Comparison of ENCODE assay signal across 18 cellular contexts in the genomic region with DNA sequence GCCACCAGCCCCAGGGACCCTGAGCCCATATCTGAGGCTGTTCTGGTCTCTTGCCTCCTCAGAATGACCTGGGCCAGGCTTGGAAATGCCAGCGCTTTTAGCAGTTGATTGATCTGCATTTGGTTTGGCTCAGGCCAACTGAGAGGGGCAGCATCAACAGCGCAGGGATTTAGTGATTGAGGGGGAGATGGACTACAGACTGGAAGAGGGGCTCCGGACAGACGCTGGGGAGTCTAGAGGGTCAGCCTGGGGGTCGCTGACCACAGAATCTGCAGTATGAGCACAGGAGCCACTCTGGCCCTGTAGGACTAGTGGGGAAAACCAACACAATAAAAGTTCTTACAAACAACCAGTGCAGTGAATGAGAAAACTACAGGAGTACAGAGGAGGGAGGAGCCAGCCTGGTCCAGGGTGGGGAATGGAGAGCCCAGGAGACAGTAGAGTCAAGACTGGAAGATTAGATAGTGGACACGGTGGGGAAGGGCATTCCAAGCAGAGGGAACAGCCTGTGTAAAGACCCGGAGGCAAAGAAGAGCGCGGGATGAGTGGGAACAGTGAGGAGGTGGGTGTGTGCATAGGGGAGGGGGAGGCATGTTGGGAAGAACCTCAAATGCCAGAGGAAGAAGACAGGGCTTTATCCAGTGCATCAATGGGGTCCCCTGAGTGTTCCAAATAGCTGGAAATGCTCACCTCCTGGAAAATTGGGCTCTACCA.
"Had no signal": no experiment of that assay in that cellular context is flagged by ENCODE, and none has a peak within 500 bp of the region (broad histone marks: within the 10 kb centered on the region; RNA-seq: fewer than 3 reads in every experiment).

No MANE protein-coding gene starts in this region.

- H3K9me3 Mint-ChIP-seq: activated CD8-positive, alpha-beta T cell treated with anti-CD3 and anti-CD28 coated beads for 36 hours; activated naive CD4-positive, alpha-beta T cell treated with anti-CD3 and anti-CD28 coated beads, Interleukin-2, amount 50 U/mL, for 24 hours; activated T-cell treated with anti-CD3 and anti-CD28 coated beads, Interleukin-2, amount 50 U/mL, for 72 hours had no signal

- H3K36me3 ChIP-seq: breast epithelium, Peyer's patch, SJCRH30, WERI-Rb-1 had no signal

- H3K4me3 ChIP-seq: breast epithelium, Peyer's patch, SJCRH30 had no signal

- H3K36me3 Mint-ChIP-seq: activated naive CD4-positive, alpha-beta T cell treated with anti-CD3 and anti-CD28 coated beads, Interleukin-2, amount 50 U/mL, for 24 hours had no signal

- H3K27me3 ChIP-seq: Peyer's patch had no signal

- H3K27me3 Mint-ChIP-seq: activated naive CD4-positive, alpha-beta T cell treated with anti-CD3 and anti-CD28 coated beads, Interleukin-2, amount 50 U/mL, for 24 hours had no signal

- H3K4me3 Mint-ChIP-seq: activated CD8-positive, alpha-beta T cell treated with anti-CD3 and anti-CD28 coated beads for 36 hours; activated naive CD4-positive, alpha-beta T cell treated with anti-CD3 and anti-CD28 coated beads, Interleukin-2, amount 50 U/mL, for 24 hours; activated T-cell treated with anti-CD3 and anti-CD28 coated beads, Interleukin-2, amount 50 U/mL, for 72 hours had no signal

- H3K27ac Mint-ChIP-seq: activated CD8-positive, alpha-beta T cell treated with anti-CD3 and anti-CD28 coated beads for 36 hours; activated naive CD4-positive, alpha-beta T cell treated with anti-CD3 and anti-CD28 coated beads, Interleukin-2, amount 50 U/mL, for 24 hours; activated T-cell treated with anti-CD3 and anti-CD28 coated beads, Interleukin-2, amount 50 U/mL, for 72 hours had no signal

- ATAC-seq: activated CD4-positive, CD25-positive, alpha-beta regulatory T cell treated with anti-CD3 and anti-CD28 coated beads, Interleukin-2, amount 50 U/mL, for 24 hours; activated CD8-positive, alpha-beta T cell treated with anti-CD3 and anti-CD28 coated beads for 36 hours; activated T-cell treated with anti-CD3 and anti-CD28 coated beads, Interleukin-2, amount 50 U/mL, for 72 hours had no signal

- DNase-seq: activated CD4-positive, alpha-beta T cell treated with anti-CD3 and anti-CD28 coated beads for 4 hours; activated CD8-positive, alpha-beta memory T cell treated with anti-CD3 and anti-CD28 coated beads, Interleukin-2, amount 50 U/mL, for 4 hours; activated CD8-positive, alpha-beta T cell treated with anti-CD3 and anti-CD28 coated beads for 36 hours; activated T-cell treated with anti-CD3 and anti-CD28 coated beads, Interleukin-2, amount 50 U/mL, for 72 hours; aorta; central memory CD4-positive, alpha-beta T cell; MM.1S; NCI-H1048; NCI-H1694 treated with DMSO at 0.1 percent for 48 hours; Peyer's patch; Right ventricle myocardium superior; SJCRH30; SK-N-SH; T-helper 1 cell; WERI-Rb-1 had no signal
